14 cellular contexts compared by ENCODE assay signal in the genomic region with DNA sequence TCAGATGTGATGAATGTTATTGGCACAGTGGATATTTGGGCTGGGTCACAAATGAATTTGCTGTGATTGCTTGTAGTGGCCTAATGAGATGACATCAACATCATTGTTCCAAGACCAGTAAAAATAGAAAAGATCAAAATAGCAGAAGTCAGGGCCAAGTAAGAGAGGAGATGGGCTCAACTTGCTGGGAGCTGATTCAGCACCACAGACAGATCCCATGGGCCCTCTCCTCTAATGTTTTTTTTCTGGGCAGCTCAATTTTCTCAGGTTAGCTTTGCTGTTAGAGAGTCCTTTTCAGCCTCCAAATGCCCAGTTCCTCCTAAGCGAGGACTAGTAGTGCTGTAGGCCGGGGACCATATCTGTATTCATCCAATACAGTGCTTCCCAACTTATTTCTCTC.
"Had no signal": no experiment of that assay in that cellular context is flagged by ENCODE, and none has a peak within 500 bp of the region (broad histone marks: within the 10 kb centered on the region; RNA-seq: fewer than 3 reads in every experiment).

No MANE protein-coding gene starts in this region.

- DNase-seq: activated CD4-positive, alpha-beta memory T cell treated with anti-CD3 and anti-CD28 coated beads for 36 hours; activated CD4-positive, alpha-beta T cell treated with anti-CD3 and anti-CD28 coated beads for 36 hours; activated CD8-positive, alpha-beta memory T cell treated with anti-CD3 and anti-CD28 coated beads, Interleukin-2, amount 10 ng/mL, durations not matched to agents 7 days and 5 days; activated naive CD4-positive, alpha-beta T cell treated with anti-CD3 and anti-CD28 coated beads for 36 hours; activated T-cell treated with anti-CD3 and anti-CD28 coated beads, Interleukin-2, amount 50 U/mL, for 1 hour; colonic mucosa; kidney; right cardiac atrium; stomach; T1000; upper lobe of right lung; WERI-Rb-1 had no signal

- FAIRE-seq: astrocyte, kidney had no signal

- ATAC-seq: activated CD4-positive, alpha-beta T cell treated with anti-CD3 and anti-CD28 coated beads for 36 hours; activated CD8-positive, alpha-beta memory T cell treated with anti-CD3 and anti-CD28 coated beads, Interleukin-2, amount 10 ng/mL, durations not matched to agents 7 days and 5 days; esophagus mucosa; right cardiac atrium; upper lobe of right lung had no signal
